In the genomic region with DNA sequence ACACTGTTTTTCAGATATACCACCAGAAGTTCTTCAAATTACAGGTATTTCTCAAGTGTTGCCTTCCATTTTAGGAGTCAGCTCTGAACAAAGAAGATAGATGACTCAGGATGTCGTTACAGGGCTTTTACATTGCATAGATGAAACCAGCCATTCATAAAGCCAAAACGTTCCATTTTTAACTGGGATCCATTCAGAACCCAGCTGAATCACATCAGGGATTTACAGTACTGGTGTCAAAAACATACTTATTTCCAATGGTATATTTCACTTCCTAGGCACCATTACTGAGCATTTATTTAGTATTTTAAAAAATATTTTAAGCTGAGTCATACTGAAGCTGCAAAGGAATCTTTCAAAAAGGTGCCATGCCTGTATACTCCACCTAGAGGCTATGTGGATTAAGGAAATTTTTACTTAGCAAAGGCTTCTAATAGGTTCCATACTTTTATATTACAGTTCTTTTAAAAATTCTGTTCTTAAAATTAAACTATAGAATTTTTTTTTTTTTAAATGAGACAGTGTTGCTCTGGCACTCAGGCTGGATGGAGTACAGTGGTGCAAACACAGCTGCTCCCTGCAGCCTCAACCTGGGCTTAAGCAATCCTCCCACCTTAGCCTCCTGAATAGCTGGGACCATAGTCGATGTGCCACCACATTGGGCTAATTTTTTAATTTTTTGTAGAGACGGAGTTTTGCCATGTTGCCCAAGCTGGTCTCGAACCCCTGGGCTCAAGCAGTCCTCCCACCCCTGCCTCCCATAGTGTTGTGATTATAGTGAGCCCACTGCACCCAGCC, we compare ENCODE assay signal across 8 cellular contexts. TPM values are rescaled to one million over a fixed set of nuclear protein-coding genes. Genes with fewer than 3 reads are reported as not detected.
DNase-seq lines count a peak whose midpoint lies in the region; ATAC-seq and TF ChIP-seq lines count a peak whose summit lies in the region.

No MANE protein-coding gene starts in this region.

- H3K27me3 Mint-ChIP-seq in brain: peaks cover 8% of the 10 kb centered on the region

- H3K4me3 Mint-ChIP-seq in brain: peak overlapping the region; percentile 86 to 97 (median 92)

- H3K36me3 Mint-ChIP-seq in brain: peaks cover 36% of the 10 kb centered on the region

- peaks cover 0 to 4% (median 0%) of the 10 kb centered on the region in 5 experiments for H3K9me3 Mint-ChIP-seq in brain

- H3K4me1 Mint-ChIP-seq in brain: peaks cover 76% of the 10 kb centered on the region

- peak; percentile 34 to 71 for TF ChIP-seq CTCF in brain (conservative IDR thresholded peaks at IDR 0.05)

- peak; percentile 15 for ATAC-seq in GM18498 (IDR thresholded peaks at IDR 0.05; ENCODE audit: unreplicated experiment)
- ATAC-seq in HG03378 (IDR thresholded peaks at IDR 0.05; ENCODE audit: unreplicated experiment): peak; percentile 40

- H3K27ac Mint-ChIP-seq in brain: peak overlapping the region; percentile 87 to 95 (median 92)

- DNase-seq in CD1c-positive myeloid dendritic cell (ENCODE audit: extremely low spot score) (peak; percentile 34), NOMO-1 treated with DMSO at 0.1 percent for 48 hours (lab: John Stamatoyannopoulos, UW; ENCODE audit: unreplicated experiment) (peak; percentile 57), myocyte (ENCODE audit: low read depth) (peak; percentile 32), ecto neural progenitor cell (ENCODE audit: low spot score) (no peak)
- no peak for DNase-seq in stimulated activated CD4-positive, alpha-beta T cell treated with anti-CD3 and anti-CD28 coated beads, Interleukin-15, amount 100 ng/mL, for 24 hours

RNA-seq across cellular contexts. Expression of a gene that starts 2.6 kb away (rescaled TPM):
- 20.2 TPM for polyA plus RNA-seq in brain (ENCODE audit: insufficient read depth, low read depth, low replicate concordance)
- 19.7 and 24.0 TPM in 2 replicates for total RNA-seq in myocyte
- 9.7 TPM for polyA plus RNA-seq in myocyte (2012)

RNA-seq across cellular contexts. Expression of a gene that starts 38.4 kb away (rescaled TPM):
- 4.1 TPM for polyA plus RNA-seq in brain (ENCODE audit: insufficient read depth, low read depth, low replicate concordance)
- total RNA-seq in myocyte: 11.5 and 18.5 TPM in 2 replicates
- 6.5 TPM for polyA plus RNA-seq in myocyte (2012)

Comparison
In these comparisons a context has a peak if more than half of its experiments do, and no peak if none do; other contexts are left out.
1. DNase-seq: peak in CD1c-positive myeloid dendritic cell (single experiment), NOMO-1 treated with DMSO at 0.1 percent for 48 hours (single experiment) and myocyte (single experiment); none in ecto neural progenitor cell (single experiment) and stimulated activated CD4-positive, alpha-beta T cell treated with anti-CD3 and anti-CD28 coated beads, Interleukin-15, amount 100 ng/mL, for 24 hours (single experiment).